ENCODE assay signal across 11 cellular contexts in the genomic region with DNA sequence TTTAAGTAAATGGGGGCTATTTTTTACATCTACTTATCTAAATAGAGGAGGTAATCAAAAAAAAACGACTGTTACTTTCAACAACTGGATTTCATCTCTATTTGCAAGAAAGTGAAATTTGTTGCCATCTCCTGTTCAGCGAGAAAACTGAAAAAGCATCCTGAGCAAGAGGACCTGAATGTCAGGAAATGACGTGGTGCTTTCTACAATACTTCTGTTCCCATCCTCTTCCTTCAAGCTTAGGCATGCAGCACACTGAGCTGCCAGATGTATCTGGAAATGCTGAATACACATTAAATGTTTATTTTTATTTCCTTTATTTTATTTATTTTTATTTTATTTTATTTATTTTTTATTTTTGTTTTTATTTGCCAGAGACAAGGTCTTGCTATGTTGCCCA. TPM values are rescaled to one million over a fixed set of nuclear protein-coding genes. Genes with fewer than 3 reads are reported as not detected.
DNase-seq lines count a peak whose midpoint lies in the region; ATAC-seq, FAIRE-seq and TF ChIP-seq lines count a peak whose summit lies in the region.
"Not testable (repeated sequence)": the region's sequence is repeated elsewhere in the genome, so short reads cannot be mapped to it uniquely, and the experiment has no call there.
"Had no signal": no experiment of that assay in that cellular context is flagged by ENCODE, and none has a peak within 500 bp of the region (broad histone marks: within the 10 kb centered on the region; RNA-seq: fewer than 3 reads in every experiment).

No MANE protein-coding gene starts in this region.

- H3K27me3 ChIP-seq in PC-3 (ENCODE audit: low read length); foreskin keratinocyte: not testable (repeated sequence)

- ATAC-seq in PC-3, result peak; percentile 67
- peak; percentile 82 for ATAC-seq in SK-N-SH treated with all-trans-retinoic acid at 6 μM for 48 hours
- peak; percentile 85 for ATAC-seq in foreskin keratinocyte

- POLR2A ChIA-PET in PC-3 (lab: Charles Lee; ENCODE audit: unreplicated experiment), result not testable (repeated sequence)

- not testable (repeated sequence) for H3K9me2 ChIP-seq in PC-3 (replicated peaks; ENCODE audit: low read length)

- CTCF ChIA-PET in PC-3 (lab: Charles Lee), result not testable (repeated sequence)

- not testable (repeated sequence) for H2AFZ ChIP-seq in PC-3 (ENCODE audit: low read length)

- H3K36me3 ChIP-seq in PC-3 (ENCODE audit: low read depth, low read length), result not testable (repeated sequence)

- TF ChIP-seq POLR2A in H54 (IDR thresholded peaks at IDR 0.05; ENCODE audit: low read depth, low read length), result not testable (repeated sequence)

- not testable (repeated sequence) for H3K79me2 ChIP-seq in PC-3 (ENCODE audit: low read length)

- not testable (repeated sequence) for H3K4me2 ChIP-seq in PC-3 (ENCODE audit: low read length)

- FAIRE-seq in H54 (lab: Jason Lieb, UNC), result peak; percentile 84

- H3K9ac ChIP-seq in PC-3 (ENCODE audit: low read length), result not testable (repeated sequence)

- not testable (repeated sequence) for BruUV-seq in PC-3 (replicated peaks; lab: Mats Ljungman, UMichigan)

- H3K9me3 ChIP-seq in PC-3 (ENCODE audit: low read length), result not testable (repeated sequence)

- H3K27ac ChIP-seq in PC-3 (ENCODE audit: low read length); foreskin keratinocyte: not testable (repeated sequence)

- H3F3A ChIP-seq in PC-3 (ENCODE audit: low read length, unreplicated experiment), result not testable (repeated sequence)

- intact Hi-C loops in PC-3 (cut with micrococcal nuclease), result not testable (repeated sequence)

- H3K4me3 ChIP-seq in PC-3 (ENCODE audit: low read length), result not testable (repeated sequence)

- H3K4me1 ChIP-seq in PC-3 (ENCODE audit: insufficient read depth, low read length); foreskin keratinocyte: not testable (repeated sequence)

- not testable (repeated sequence) for H4K20me1 ChIP-seq in PC-3 (ENCODE audit: low read length)

- not testable (repeated sequence) for TF ChIP-seq CTCF in PC-3 (conservative IDR thresholded peaks at IDR 0.05; ENCODE audit: low read depth, low read length); foreskin keratinocyte (conservative IDR thresholded peaks at IDR 0.05)

- not testable (repeated sequence) for DNase-seq in H54 (ENCODE audit: insufficient read length, low spot score); PC-3; foreskin keratinocyte

RNA-seq across cellular contexts. Expression of gene TRIM43, which starts 21.2 kb away (rescaled TPM):
- total RNA-seq in PC-3 (2014; rRNA removed), result not detected in 2 replicates
- total RNA-seq in foreskin keratinocyte, result not detected in 2 replicates
- polyA plus RNA-seq in foreskin keratinocyte, result not detected in 2 replicates
- total RNA-seq: A673; CD4-positive, alpha-beta memory T cell; CD4-positive, CD25-positive, alpha-beta regulatory T cell; CD8-positive, alpha-beta memory T cell; Daoy had no signal
- polyA plus RNA-seq: AG04450; CD14-positive monocyte; CD4-positive, alpha-beta memory T cell; CD4-positive, CD25-positive, alpha-beta regulatory T cell; CD8-positive, alpha-beta memory T cell had no signal
